ENCODE assay signal across 33 cellular contexts in the genomic region with DNA sequence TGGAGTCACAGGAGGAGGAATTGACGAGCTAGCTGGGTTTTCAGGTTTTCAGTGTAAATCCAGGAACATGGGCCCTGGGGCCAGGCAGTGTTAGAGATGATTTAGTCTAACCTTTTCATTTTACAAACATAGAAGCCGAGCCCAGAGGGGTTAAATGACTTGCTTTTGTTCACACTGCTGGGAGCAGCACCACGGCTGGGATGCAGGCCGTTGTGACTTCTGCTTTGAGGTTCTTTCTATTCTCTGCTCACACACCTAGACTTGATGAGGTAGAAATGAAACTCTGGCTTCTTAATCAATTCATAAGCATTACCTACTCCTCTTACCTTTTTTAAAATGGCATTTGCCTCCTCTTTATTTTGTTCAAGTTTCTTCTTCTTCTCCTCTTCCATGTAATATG.
"Had no signal": no experiment of that assay in that cellular context is flagged by ENCODE, and none has a peak within 500 bp of the region (broad histone marks: within the 10 kb centered on the region; RNA-seq: fewer than 3 reads in every experiment).

No MANE protein-coding gene starts in this region.

- H3K27ac ChIP-seq: body of pancreas, esophagus muscularis mucosa, foreskin keratinocyte, gastrocnemius medialis, heart left ventricle, WERI-Rb-1 had no signal

- H3K27me3 ChIP-seq: body of pancreas, esophagus muscularis mucosa, gastrocnemius medialis, heart left ventricle had no signal

- H3K4me1 ChIP-seq: body of pancreas, esophagus muscularis mucosa, foreskin keratinocyte, heart left ventricle had no signal

- H3K36me3 Mint-ChIP-seq: activated naive CD8-positive, alpha-beta T cell had no signal

- H3K4me3 ChIP-seq: body of pancreas, esophagus muscularis mucosa, gastrocnemius medialis, heart left ventricle had no signal

- H3K36me3 ChIP-seq: esophagus muscularis mucosa, gastrocnemius medialis, heart left ventricle, WERI-Rb-1 had no signal

- DNase-seq: activated B cell treated with CpG ODN at 0.5 μM for 24 hours; activated CD4-positive, alpha-beta T cell treated with anti-CD3 and anti-CD28 coated beads for 48 hours; activated CD4-positive, alpha-beta T cell treated with anti-CD3 and anti-CD28 coated beads, Interleukin-2, amount 50 U/mL, for 1 hour; activated CD4-positive, alpha-beta T cell treated with anti-CD3 and anti-CD28 coated beads, Interleukin-2, amount 50 U/mL, for 48 hours; activated CD8-positive, alpha-beta memory T cell treated with anti-CD3 and anti-CD28 coated beads for 24 hours; activated CD8-positive, alpha-beta T cell treated with anti-CD3 and anti-CD28 coated beads for 36 hours; activated effector memory CD4-positive, alpha-beta T cell treated with Interleukin-2 at 50 U/mL for 16 hours; activated gamma-delta T cell treated with Interleukin-2 at 50 U/mL for 16 hours; activated naive CD4-positive, alpha-beta T cell treated with anti-CD3 and anti-CD28 coated beads, Interleukin-2, amount 50 U/mL, for 16 hours; activated naive CD4-positive, alpha-beta T cell treated with Interleukin-2 at 50 U/mL for 16 hours; activated T-cell treated with anti-CD3 and anti-CD28 coated beads, Interleukin-2, amount 50 U/mL, for 4 hours; amniotic stem cell; anterior cingulate cortex; body of pancreas; caudate nucleus; cortex of kidney; dermis blood vessel endothelial cell; effector CD4-positive, alpha-beta T cell; effector memory CD8-positive, alpha-beta T cell; erythroblast; foreskin keratinocyte; gastrocnemius medialis; glutamatergic neuron; heart left ventricle; T-helper 17 cell; T1000; WERI-Rb-1 had no signal

- H3K4me3 Mint-ChIP-seq: activated B cell treated with CpG ODN at 0.5 μM for 24 hours; activated CD8-positive, alpha-beta T cell treated with anti-CD3 and anti-CD28 coated beads for 36 hours; activated naive CD8-positive, alpha-beta T cell; activated T-cell treated with anti-CD3 and anti-CD28 coated beads, Interleukin-2, amount 50 U/mL, for 4 hours; activated T-helper 17 cell treated with anti-CD3 and anti-CD28 coated beads, Interleukin-2, amount 50 U/mL, for 72 hours; effector memory CD8-positive, alpha-beta T cell; T-helper 17 cell; T-helper 2 cell treated with Interferon-gamma antibody and Interleukin-4, amounts not matched to agents 5 μg/mL and 100 μg/mL, for 36 hours had no signal

- H3K27ac Mint-ChIP-seq: activated B cell treated with CpG ODN at 0.5 μM for 24 hours; activated CD8-positive, alpha-beta T cell treated with anti-CD3 and anti-CD28 coated beads for 36 hours; activated naive CD8-positive, alpha-beta T cell; activated T-helper 17 cell treated with anti-CD3 and anti-CD28 coated beads, Interleukin-2, amount 50 U/mL, for 72 hours; effector memory CD8-positive, alpha-beta T cell; T-helper 17 cell; T-helper 2 cell treated with Interferon-gamma antibody and Interleukin-4, amounts not matched to agents 5 μg/mL and 100 μg/mL, for 36 hours had no signal

- H3K4me1 Mint-ChIP-seq: activated B cell treated with CpG ODN at 0.5 μM for 24 hours; activated T-helper 17 cell treated with anti-CD3 and anti-CD28 coated beads, Interleukin-2, amount 50 U/mL, for 72 hours; T-helper 17 cell had no signal

- H3K9me3 Mint-ChIP-seq: activated B cell treated with CpG ODN at 0.5 μM for 24 hours; activated CD8-positive, alpha-beta T cell treated with anti-CD3 and anti-CD28 coated beads for 36 hours; activated T-cell treated with anti-CD3 and anti-CD28 coated beads, Interleukin-2, amount 50 U/mL, for 4 hours; activated T-helper 17 cell treated with anti-CD3 and anti-CD28 coated beads, Interleukin-2, amount 50 U/mL, for 72 hours; effector memory CD8-positive, alpha-beta T cell; T-helper 2 cell treated with Interferon-gamma antibody and Interleukin-4, amounts not matched to agents 5 μg/mL and 100 μg/mL, for 36 hours had no signal

- H3K9me3 ChIP-seq: body of pancreas, esophagus muscularis mucosa, gastrocnemius medialis, heart left ventricle had no signal

- FAIRE-seq: colon had no signal

- ATAC-seq: activated CD4-positive, CD25-positive, alpha-beta regulatory T cell treated with anti-CD3 and anti-CD28 coated beads, Interleukin-2, amount 50 U/mL, for 24 hours; activated CD8-positive, alpha-beta T cell treated with anti-CD3 and anti-CD28 coated beads for 36 hours; activated T-cell treated with anti-CD3 and anti-CD28 coated beads, Interleukin-2, amount 50 U/mL, for 4 hours; activated T-helper 17 cell treated with anti-CD3 and anti-CD28 coated beads, Interleukin-2, amount 50 U/mL, for 72 hours; body of pancreas; effector memory CD8-positive, alpha-beta T cell; foreskin keratinocyte; gastrocnemius medialis; heart left ventricle; T-helper 17 cell had no signal
